Comparison of ENCODE assay signal across 8 cellular contexts in genomic region chr16:19130852-19131808, GRCh38. TPM values are rescaled to one million over a fixed set of nuclear protein-coding genes. Genes with fewer than 3 reads are reported as not detected.
DNase-seq lines count a peak whose midpoint lies in the region; TF ChIP-seq lines count a peak whose summit lies in the region.

No MANE protein-coding gene starts in this region.

- peak overlapping the region; percentile 6 for H3K9ac ChIP-seq in muscle layer of colon (ENCODE audit: low read length)

- no peaks in the 10 kb centered on the region for H3K27me3 ChIP-seq in SJCRH30
- no peaks in the 10 kb centered on the region for H3K27me3 ChIP-seq in muscle layer of colon (ENCODE audit: control insufficient read depth in 1 of 2, insufficient read depth in 2 of 2, low read length in 2 of 2)

- no peaks in the 10 kb centered on the region for H3K36me3 ChIP-seq in SJCRH30
- no peaks in the 10 kb centered on the region for H3K36me3 ChIP-seq in muscle layer of colon (ENCODE audit: insufficient read depth, low read length)

- H3K9me3 ChIP-seq in SJCRH30 (replicated peaks) (0 out of 2 replicates have a peak, but pooled peaks cover under 1% of the 10 kb centered on the region), muscle layer of colon (ENCODE audit: low read length) (no peaks in the 10 kb centered on the region)

- peak overlapping the region; percentile 39 for H3K27ac ChIP-seq in SJCRH30
- H3K27ac ChIP-seq in muscle layer of colon (ENCODE audit: low read depth, low read length) = peak overlapping the region; percentile 41

- TF ChIP-seq CTCF in epithelial cell of esophagus (IDR thresholded peaks at IDR 0.05; ENCODE audit: insufficient read depth, low read depth, low read length, missing control alignments) = no peak
- no peak for TF ChIP-seq CTCF in GM20000 (IDR thresholded peaks at IDR 0.05; ENCODE audit: extremely low read depth, missing control alignments)

- H3K4me1 ChIP-seq in SJCRH30 (peaks cover 31% of the 10 kb centered on the region), muscle layer of colon (ENCODE audit: insufficient read depth, low read length) (peaks cover 30% of the 10 kb centered on the region)

- peak overlapping the region; percentile 10; the same call in 1 of the 2 replicates for H3K4me3 ChIP-seq in SJCRH30
- H3K4me3 ChIP-seq in epithelial cell of esophagus (ENCODE audit: low read length) = no peak overlapping the region
- H3K4me3 ChIP-seq in muscle layer of colon (ENCODE audit: low read depth in 1 of 2, low read length in 2 of 2) = no peak overlapping the region

- DNase-seq in activated CD4-positive, alpha-beta T cell treated with anti-CD3 and anti-CD28 coated beads for 48 hours = peak; percentile 17
- DNase-seq in activated CD4-positive, alpha-beta T cell treated with anti-CD3 and anti-CD28 coated beads, Interleukin-2, amount 50 U/mL, for 1 hour = no peak
- DNase-seq in SJCRH30 = peak; percentile 38 to 62
- peak; percentile 58 for DNase-seq in epithelial cell of esophagus (ENCODE audit: low read depth)
- no peak for DNase-seq in activated CD4-positive, CD25-positive, alpha-beta regulatory T cell (lab: John Stamatoyannopoulos, UW)
- no peak for DNase-seq in GM20000 (ENCODE audit: low spot score)
- no peak for DNase-seq in GM19238 (ENCODE audit: insufficient read length, low spot score)

RNA-seq across cellular contexts. Expression of gene ITPRIPL2, which starts 17.4 kb away (rescaled TPM):
- 3.5 and 3.6 TPM in 2 replicates for total RNA-seq in SJCRH30 (2014; rRNA removed; shearing (Covaris generic))

RNA-seq across cellular contexts. Expression of gene SYT17, which starts 36.9 kb away (rescaled TPM):
- 10.6 and 11.3 TPM in 2 replicates for total RNA-seq in SJCRH30 (2014; rRNA removed; shearing (Covaris generic))

Comparison
In these comparisons a context has a peak if more than half of its experiments do, and no peak if none do; other contexts are left out.
1. DNase-seq: peak in activated CD4-positive, alpha-beta T cell treated with anti-CD3 and anti-CD28 coated beads for 48 hours (single experiment), SJCRH30 (2 of 2) and epithelial cell of esophagus (single experiment); none in activated CD4-positive, alpha-beta T cell treated with anti-CD3 and anti-CD28 coated beads, Interleukin-2, amount 50 U/mL, for 1 hour (single experiment), activated CD4-positive, CD25-positive, alpha-beta regulatory T cell (0 of 4), GM20000 (single experiment) and GM19238 (single experiment).